10 cellular contexts compared by ENCODE assay signal in genomic region chr7:138468244-138469123, GRCh38. TPM values are rescaled to one million over a fixed set of nuclear protein-coding genes. Genes with fewer than 3 reads are reported as not detected.
DNase-seq lines count a peak whose midpoint lies in the region; ATAC-seq and TF ChIP-seq lines count a peak whose summit lies in the region.
"Had no signal": no experiment of that assay in that cellular context is flagged by ENCODE, and none has a peak within 500 bp of the region (broad histone marks: within the 10 kb centered on the region; RNA-seq: fewer than 3 reads in every experiment).

No MANE protein-coding gene starts in this region.

- TF ChIP-seq CTCF in WTC11 (IDR thresholded peaks at IDR 0.05) (no peak), ovary (IDR thresholded peaks at IDR 0.05) (no peak)

- peaks cover 33% of the 10 kb centered on the region for H3K36me3 Mint-ChIP-seq in WTC11

- H3K27ac Mint-ChIP-seq in WTC11 = peak overlapping the region; percentile 42; the same call in 1 of the 2 replicates
- H3K27ac Mint-ChIP-seq: dendritic cell treated with granulocyte-macrophage colony-stimulating factor and Interleukin-4, amounts not matched to agents 40 ng/mL and 50 ng/mL, for 4 days had no signal

- 63 to 73% (median 65%) methylated on average over 5 of the region's 5 CpGs for WGBS in ovary, 3 donors

- ATAC-seq in WTC11 (no peak), left ventricle myocardium superior (peak; percentile 98), GM18907 (IDR thresholded peaks at IDR 0.05; ENCODE audit: unreplicated experiment) (no peak)

- intact Hi-C loops in left ventricle myocardium superior (cut with micrococcal nuclease) = no loop called here
- intact Hi-C loops in ovary (cut with DNase I) = loop anchor here in 1 of 4 donors (10.0 kb wide), 1 partner anchor 266 kb away; no protein-coding TSS in a partner anchor

- H3K9me3 Mint-ChIP-seq in WTC11 = no peaks in the 10 kb centered on the region
- H3K9me3 Mint-ChIP-seq: nephron had no signal

- H3K27ac ChIP-seq in ovary = no peak overlapping the region

- CTCF ChIA-PET in WTC11 (lab: Charles Lee) = interaction anchor here (0.6 kb wide), 1 partner anchor 564 kb away, joined by 4 read pairs; no protein-coding TSS in a partner anchor

- no peaks in the 10 kb centered on the region for H3K27me3 Mint-ChIP-seq in WTC11 (ENCODE audit: low read depth)
- H3K27me3 Mint-ChIP-seq: dendritic cell treated with granulocyte-macrophage colony-stimulating factor and Interleukin-4, amounts not matched to agents 40 ng/mL and 50 ng/mL, for 4 days had no signal

- no peaks in the 10 kb centered on the region for H3K27me3 ChIP-seq in ovary

- H3K36me3 ChIP-seq in ovary = no peaks in the 10 kb centered on the region

- no peak for TF ChIP-seq POLR2A in ovary (IDR thresholded peaks at IDR 0.05)

- peak overlapping the region; percentile 12 for H3K4me3 Mint-ChIP-seq in WTC11
- H3K4me3 Mint-ChIP-seq: dendritic cell treated with granulocyte-macrophage colony-stimulating factor and Interleukin-4, amounts not matched to agents 40 ng/mL and 50 ng/mL, for 4 days; nephron had no signal

- no peak for TF ChIP-seq EP300 in ovary (IDR thresholded peaks at IDR 0.05)

- no peaks in the 10 kb centered on the region for H3K9me3 ChIP-seq in ovary

- peaks cover 15% of the 10 kb centered on the region for H3K4me1 ChIP-seq in ovary (ENCODE audit: insufficient read depth)

- H3K4me3 ChIP-seq in ovary = no peak overlapping the region

- peak; percentile 71 for DNase-seq in DMS53 (lab: John Stamatoyannopoulos, UW)
- no peak for DNase-seq in WTC11 (ENCODE audit: low spot score)
- no peak for DNase-seq in left ventricle myocardium superior
- DNase-seq in ovary = peak; percentile 37 to 62 (median 47)
- no peak for DNase-seq in activated CD4-positive, alpha-beta T cell treated with anti-CD3 and anti-CD28 coated beads, Interleukin-2, amount 50 U/mL, for 4 hours
- DNase-seq in epidermal melanocyte (ENCODE audit: insufficient read length, low spot score) = no peak
- DNase-seq in activated CD4-positive, CD25-positive, alpha-beta regulatory T cell (lab: John Stamatoyannopoulos, UW) = no peak

- H3K4me1 Mint-ChIP-seq in WTC11 = peaks cover 74% of the 10 kb centered on the region

- POLR2A ChIA-PET in WTC11 (lab: Charles Lee) = interaction anchor here (0.7 kb wide), 1 partner anchor 9 kb away, joined by 3 read pairs; the partner anchor contains the start of gene TRIM24

TF ChIP-seq in WTC11, 78 proteins besides CTCF, POLR2A, EP300 and RAD21:
- TF ChIP-seq GABPB1 (CRISPR knock-in tag; IDR thresholded peaks at IDR 0.05) (no peak), NFYB (CRISPR knock-in tag; conservative IDR thresholded peaks at IDR 0.05; ENCODE audit: low read depth) (no peak), IRF2 (CRISPR knock-in tag; IDR thresholded peaks at IDR 0.05; ENCODE audit: borderline replicate concordance, low read depth) (no peak), FOXP1 (CRISPR knock-in tag; IDR thresholded peaks at IDR 0.05; ENCODE audit: borderline replicate concordance) (no peak), ZBTB43 (CRISPR knock-in tag; IDR thresholded peaks at IDR 0.05) (no peak), NFE2L1 (CRISPR knock-in tag; IDR thresholded peaks at IDR 0.05) (no peak), CREB1 (CRISPR knock-in tag; IDR thresholded peaks at IDR 0.05) (no peak), TEAD4 (CRISPR knock-in tag; IDR thresholded peaks at IDR 0.05) (no peak), NR1H2 (CRISPR knock-in tag; IDR thresholded peaks at IDR 0.05) (no peak), ZNF281 (CRISPR knock-in tag; IDR thresholded peaks at IDR 0.05) (no peak), IRF1 (CRISPR knock-in tag; IDR thresholded peaks at IDR 0.05) (no peak), EMX1 (CRISPR knock-in tag; IDR thresholded peaks at IDR 0.05) (no peak), JUN (CRISPR knock-in tag; IDR thresholded peaks at IDR 0.05) (no peak), RELA (CRISPR knock-in tag; IDR thresholded peaks at IDR 0.05; ENCODE audit: borderline replicate concordance) (no peak), HMGA2 (CRISPR knock-in tag; IDR thresholded peaks at IDR 0.05) (no peak)

RNA-seq across cellular contexts. Expression of gene TRIM24, which starts 8.4 kb away (rescaled TPM):
- 103 to 113 TPM (median 104 TPM) in 3 replicates for total RNA-seq in WTC11 (2021)
- total RNA-seq in left ventricle myocardium superior = 18.8 TPM
- 10 to 100 TPM; 17.0 to 55.6 (median 32.7) TPM for total RNA-seq in ovary
- 10 to 100 TPM; 18.0 to 34.4 TPM for polyA plus RNA-seq in ovary

Comparison
In these comparisons a context has a peak if more than half of its experiments do, and no peak if none do; other contexts are left out.
1. DNase-seq: peak in DMS53 (single experiment) and ovary (5 of 5); none in WTC11 (single experiment), left ventricle myocardium superior (single experiment), activated CD4-positive, alpha-beta T cell treated with anti-CD3 and anti-CD28 coated beads, Interleukin-2, amount 50 U/mL, for 4 hours (0 of 2), epidermal melanocyte (single experiment) and activated CD4-positive, CD25-positive, alpha-beta regulatory T cell (0 of 4).